1 cellular context compared by ENCODE assay signal in genomic region chr20:50259705-50260479, GRCh38.
TF ChIP-seq lines count a peak whose summit lies in the region.

No MANE protein-coding gene starts in this region.

TF ChIP-seq in GM23338, 12 proteins besides CTCF, POLR2A, EP300 and RAD21 (continued from another document):
- TF ChIP-seq EZH2 (IDR thresholded peaks at IDR 0.05; ENCODE audit: low read depth, unreplicated experiment) (no peak), REST (IDR thresholded peaks at IDR 0.05; ENCODE audit: unreplicated experiment) (no peak), ZNF114 (CRISPR knock-in tag; IDR thresholded peaks at IDR 0.05) (no peak), JUNB (IDR thresholded peaks at IDR 0.05; ENCODE audit: unreplicated experiment) (no peak), NANOG (IDR thresholded peaks at IDR 0.05; ENCODE audit: borderline replicate concordance) (no peak), CREB1 (CRISPR knock-in tag; IDR thresholded peaks at IDR 0.05; ENCODE audit: low read depth) (no peak), ZNF331 (CRISPR knock-in tag; IDR thresholded peaks at IDR 0.05; ENCODE audit: low read depth) (no peak)
TF ChIP-seq in GM23338: peak in this region for 0.
